In the genomic region with DNA sequence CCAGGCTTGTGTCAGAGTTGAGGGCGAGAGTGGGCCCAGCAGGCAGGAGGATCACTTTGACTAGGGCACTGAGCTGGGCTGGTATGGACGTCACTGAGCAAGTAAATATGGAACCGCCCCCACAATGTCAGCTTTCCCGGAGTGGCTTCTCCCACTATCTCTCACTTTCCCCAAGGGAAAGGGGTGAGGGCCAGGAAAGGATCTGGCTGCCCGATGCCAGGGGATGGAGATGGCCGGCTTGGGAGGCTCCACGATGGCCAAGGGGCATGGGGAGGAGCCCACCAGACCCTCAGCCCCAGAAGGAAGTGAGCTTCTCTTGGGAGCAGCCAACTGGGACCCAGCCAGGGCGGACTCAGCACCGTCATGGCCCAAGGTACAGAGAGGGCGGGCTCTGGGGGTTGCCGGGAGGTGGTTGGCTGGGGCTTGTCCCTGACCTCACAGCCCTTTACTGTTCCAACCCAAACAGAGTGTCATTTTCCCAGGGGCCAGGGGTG, we compare ENCODE assay signal across 21 cellular contexts. TPM values are rescaled to one million over a fixed set of nuclear protein-coding genes. Genes with fewer than 3 reads are reported as not detected.
DNase-seq lines count a peak whose midpoint lies in the region; ATAC-seq and TF ChIP-seq lines count a peak whose summit lies in the region.
"Had no signal": no experiment of that assay in that cellular context is flagged by ENCODE, and none has a peak within 500 bp of the region (broad histone marks: within the 10 kb centered on the region; RNA-seq: fewer than 3 reads in every experiment).

No MANE protein-coding gene starts in this region.

- H3K4me3 ChIP-seq in heart left ventricle (no peak overlapping the region), right atrium auricular region (no peak overlapping the region), ovary (no peak overlapping the region)
- H3K4me3 ChIP-seq: psoas muscle had no signal

- no peaks in the 10 kb centered on the region for H3K36me3 ChIP-seq in heart left ventricle
- no peaks in the 10 kb centered on the region for H3K36me3 ChIP-seq in right atrium auricular region
- no peaks in the 10 kb centered on the region for H3K36me3 ChIP-seq in ovary

- intact Hi-C loops in heart left ventricle (cut with DNase I) (no loop called here), Right ventricle myocardium superior (cut with DNase I) (no loop called here), ovary (cut with DNase I) (no loop called here), left colon (cut with DNase I, micrococcal nuclease) (no loop called here)

- WGBS in heart left ventricle, 4 donors: 56 to 63% (median 59%) methylated on average over 10 to 11 of the region's 11 CpGs
- WGBS in ovary, 3 donors: 38 to 45% (median 40%) methylated on average over 11 of the region's 11 CpGs

- no peaks in the 10 kb centered on the region for H3K9me3 ChIP-seq in heart left ventricle
- no peaks in the 10 kb centered on the region for H3K9me3 ChIP-seq in right atrium auricular region
- no peaks in the 10 kb centered on the region for H3K9me3 ChIP-seq in ovary
- H3K9me3 ChIP-seq: psoas muscle had no signal

- TF ChIP-seq CTCF in heart left ventricle (IDR thresholded peaks at IDR 0.05): no peak
- no peak for TF ChIP-seq CTCF in right atrium auricular region (IDR thresholded peaks at IDR 0.05)
- no peak for TF ChIP-seq CTCF in ovary (IDR thresholded peaks at IDR 0.05)

- H3K4me1 ChIP-seq in heart left ventricle: peaks cover 0 to 68% (median 36%) of the 10 kb centered on the region in 12 donors
- H3K4me1 ChIP-seq in right atrium auricular region: peaks cover 0 to 55% of the 10 kb centered on the region in 2 donors
- peaks cover 39% of the 10 kb centered on the region for H3K4me1 ChIP-seq in ovary (ENCODE audit: insufficient read depth)

- H3K27ac ChIP-seq in heart left ventricle (peak overlapping the region in 6 of 12 donors; percentile 7 to 46 (median 24)), right atrium auricular region (peak overlapping the region; percentile 59 to 87), ovary (peak overlapping the region; percentile 31 to 81)
- H3K27ac ChIP-seq: psoas muscle had no signal

- TF ChIP-seq EP300 in ovary (IDR thresholded peaks at IDR 0.05): no peak

- peak in 3 of 5 donors; percentile 29 to 54 (median 51) for DNase-seq in heart left ventricle
- DNase-seq in Right ventricle myocardium superior: no peak
- DNase-seq in right atrium auricular region (ENCODE audit: low spot score): peak; percentile 61
- DNase-seq in ovary: peak; percentile 66 to 79 (median 67)
- DNase-seq in left colon: no peak
- DNase-seq in NCI-H82 (lab: John Stamatoyannopoulos, UW): no peak
- DNase-seq: activated CD4-positive, alpha-beta T cell treated with anti-CD3 and anti-CD28 coated beads, Interleukin-2, amount 50 U/mL, for 4 hours; CD4-positive, CD25-positive, alpha-beta regulatory T cell; DMS79 treated with DMSO at 0.1 percent for 48 hours; HCEC 1CT; mammary epithelial cell; naive thymus-derived CD4-positive, alpha-beta T cell; NCI-H1092 treated with DMSO at 0.1 percent for 48 hours; NCI-H2081 treated with DMSO at 0.1 percent for 48 hours; NCI-H524 treated with DMSO at 0.1 percent for 48 hours; psoas muscle; SHP77; trophoblast cell had no signal

- TF ChIP-seq POLR2A in heart left ventricle (IDR thresholded peaks at IDR 0.05): no peak
- no peak for TF ChIP-seq POLR2A in ovary (IDR thresholded peaks at IDR 0.05)

- ATAC-seq in heart left ventricle (peak in 3 of 4 donors; percentile 27 to 30 (median 28)), Right ventricle myocardium superior (ENCODE audit: poor library complexity) (no peak), HG02759 (IDR thresholded peaks at IDR 0.05; ENCODE audit: unreplicated experiment) (no peak), left colon (no peak), GM21360 (IDR thresholded peaks at IDR 0.05; ENCODE audit: unreplicated experiment) (no peak)
- ATAC-seq: naive thymus-derived CD4-positive, alpha-beta T cell; psoas muscle; T-cell had no signal

- H3K27me3 ChIP-seq in heart left ventricle (no peaks in the 10 kb centered on the region), right atrium auricular region (no peaks in the 10 kb centered on the region), ovary (no peaks in the 10 kb centered on the region)

RNA-seq across cellular contexts. Expression of a gene that starts 8.7 kb away (rescaled TPM):
- total RNA-seq in heart left ventricle (10 to 100 TPM; 14.7 to 29.6 (median 18.2) TPM), Right ventricle myocardium superior (17.3 TPM), right atrium auricular region (10 to 100 TPM; 13.5 to 27.6 TPM), ovary (10 to 100 TPM; 10.7 to 45.4 (median 32.2) TPM), left colon (1 to 10 TPM; 6.6 to 9.7 TPM)
- polyA plus RNA-seq in heart left ventricle (10 to 100 TPM in 1 of 2 donors, 1 to 10 TPM in 1; 4.5 to 19.2 TPM), ovary (1 to 10 TPM; 8.7 to 8.9 TPM)

Comparison
In these comparisons a context has a peak if more than half of its experiments do, and no peak if none do; other contexts are left out.
1. ATAC-seq: peak in heart left ventricle (3 of 4); none in Right ventricle myocardium superior (single experiment), HG02759 (single experiment), left colon (single experiment) and GM21360 (single experiment).
2. DNase-seq: peak in heart left ventricle (3 of 5), right atrium auricular region (single experiment) and ovary (5 of 5); none in Right ventricle myocardium superior (single experiment), left colon (0 of 2) and NCI-H82 (single experiment).